10 cellular contexts compared by ENCODE assay signal in genomic region chr14:73573034-73573433, GRCh38. TPM values are rescaled to one million over a fixed set of nuclear protein-coding genes. Genes with fewer than 3 reads are reported as not detected.
"Had no signal": no experiment of that assay in that cellular context is flagged by ENCODE, and none has a peak within 500 bp of the region (broad histone marks: within the 10 kb centered on the region; RNA-seq: fewer than 3 reads in every experiment).

No MANE protein-coding gene starts in this region.

RNA-seq across cellular contexts. Expression of gene HEATR4, which starts 14.3 kb away (rescaled TPM):
- total RNA-seq: activated B cell treated with CpG ODN at 0.5 μM for 24 hours; activated CD4-positive, alpha-beta T cell treated with anti-CD3 and anti-CD28 coated beads, Interleukin-2, amount 10 ng/mL, durations not matched to agents 24 days and 14 days; activated CD8-positive, alpha-beta memory T cell treated with anti-CD3 and anti-CD28 coated beads for 36 hours; activated CD8-positive, alpha-beta T cell treated with anti-CD3 and anti-CD28 coated beads for 36 hours; activated naive CD8-positive, alpha-beta T cell treated with anti-CD3 and anti-CD28 coated beads, Interleukin-2, amount 10 ng/mL, durations not matched to agents 7 days and 5 days; activated T-cell treated with anti-CD3 and anti-CD28 coated beads, Interleukin-2, amount 50 U/mL, for 4 hours; activated T-helper 2 cell treated with anti-CD3 and anti-CD28 coated beads, Interferon-gamma antibody, Interleukin-2, Interleukin-4, amounts not matched to agents 10 μg/mL and 5 μg/mL and 100 μg/mL, durations not matched to agents 14 hours and 24 hours and 36 hours; ascending aorta had no signal

RNA-seq across cellular contexts. Expression of gene ACOT6, which starts 39.3 kb away (rescaled TPM):
- total RNA-seq: activated B cell treated with CpG ODN at 0.5 μM for 24 hours; activated CD4-positive, alpha-beta memory T cell treated with anti-CD3 and anti-CD28 coated beads for 36 hours; activated CD4-positive, alpha-beta T cell treated with anti-CD3 and anti-CD28 coated beads, Interleukin-2, amount 10 ng/mL, durations not matched to agents 24 days and 14 days; activated CD8-positive, alpha-beta memory T cell treated with anti-CD3 and anti-CD28 coated beads for 36 hours; activated CD8-positive, alpha-beta T cell treated with anti-CD3 and anti-CD28 coated beads for 36 hours; activated naive CD8-positive, alpha-beta T cell treated with anti-CD3 and anti-CD28 coated beads, Interleukin-2, amount 10 ng/mL, durations not matched to agents 7 days and 5 days; activated T-cell treated with anti-CD3 and anti-CD28 coated beads, Interleukin-2, amount 50 U/mL, for 4 hours; activated T-helper 2 cell treated with anti-CD3 and anti-CD28 coated beads, Interferon-gamma antibody, Interleukin-2, Interleukin-4, amounts not matched to agents 10 μg/mL and 5 μg/mL and 100 μg/mL, durations not matched to agents 14 hours and 24 hours and 36 hours; ascending aorta; bronchial epithelial cell had no signal
